ENCODE assay signal across 7 cellular contexts in the genomic region with DNA sequence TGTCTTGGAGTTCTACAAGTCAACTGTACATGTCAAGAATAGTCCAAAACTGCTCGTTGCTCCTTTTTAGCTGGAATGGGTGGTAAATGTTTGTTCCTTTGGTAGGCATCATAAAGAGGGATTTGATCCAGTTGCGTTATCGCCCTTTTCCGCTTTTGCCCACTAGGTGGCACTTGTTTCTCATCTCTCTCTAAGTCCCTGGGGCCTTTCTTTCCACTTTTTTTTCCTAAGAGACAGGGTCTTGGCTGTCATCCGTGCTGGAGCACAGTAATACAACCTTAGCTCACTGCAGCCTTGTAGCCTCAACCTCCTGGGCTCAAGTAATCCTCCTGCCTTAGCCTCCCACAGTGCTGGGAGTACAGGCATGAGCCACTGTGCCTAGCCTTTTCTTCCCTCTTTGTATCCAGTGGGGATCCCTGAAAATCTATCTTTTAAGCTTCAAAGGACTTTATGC. TPM values are rescaled to one million over a fixed set of nuclear protein-coding genes. Genes with fewer than 3 reads are reported as not detected.
A peak's percentile ranks its signal among the peaks of the same experiment; 100 is the strongest.
DNase-seq lines count a peak whose midpoint lies in the region; ATAC-seq and TF ChIP-seq lines count a peak whose summit lies in the region.

No MANE protein-coding gene starts in this region.

- no peaks in the 10 kb centered on the region for H3K79me2 ChIP-seq in smooth muscle cell (ENCODE audit: low read depth)

- DNase-seq in NCI-H1694 treated with DMSO at 0.1 percent for 48 hours (lab: John Stamatoyannopoulos, UW) (peak; percentile 63), astrocyte of the cerebellum (ENCODE audit: low read depth) (peak; percentile 82), hippocampal formation (lab: John Stamatoyannopoulos, UW) (peak; percentile 22 to 63), smooth muscle cell (lab: John Stamatoyannopoulos, UW; ENCODE audit: unreplicated experiment) (peak; percentile 13)

- peaks cover 4% of the 10 kb centered on the region for H4K20me1 ChIP-seq in smooth muscle cell (ENCODE audit: low read depth)

- H3K4me2 ChIP-seq in smooth muscle cell = no peak overlapping the region

- peaks cover 9% of the 10 kb centered on the region for H3K4me1 Mint-ChIP-seq in T-helper 1 cell treated with Interleukin-12 subunit alpha and Interleukin-12 subunit beta and Interleukin-4 antibody, amounts not matched to agents 30 μg/mL and 1 μg/mL, for 36 hours (ENCODE audit: low read depth)

- H3K4me3 Mint-ChIP-seq in T-helper 1 cell treated with Interleukin-12 subunit alpha and Interleukin-12 subunit beta and Interleukin-4 antibody, amounts not matched to agents 30 μg/mL and 1 μg/mL, for 36 hours = no peak overlapping the region

- H3K9ac ChIP-seq in smooth muscle cell (ENCODE audit: low read depth) = no peak overlapping the region

- peaks cover 4% of the 10 kb centered on the region for H3F3A ChIP-seq in smooth muscle cell (ENCODE audit: low read depth)

- TF ChIP-seq CTCF in GM12872 (IDR thresholded peaks at IDR 0.05; ENCODE audit: insufficient read depth, low read depth, low read length) (peak; percentile 88), astrocyte of the cerebellum (IDR thresholded peaks at IDR 0.05; ENCODE audit: low read depth, low read length, missing control alignments) (peak; percentile 85), smooth muscle cell (IDR thresholded peaks at IDR 0.05; ENCODE audit: borderline replicate concordance, insufficient read depth, poor library complexity, severe bottlenecking) (peak; percentile 78)

- no peaks in the 10 kb centered on the region for H3K4me1 ChIP-seq in smooth muscle cell (ENCODE audit: low read depth)

- H3K36me3 Mint-ChIP-seq in T-helper 1 cell treated with Interleukin-12 subunit alpha and Interleukin-12 subunit beta and Interleukin-4 antibody, amounts not matched to agents 30 μg/mL and 1 μg/mL, for 36 hours (ENCODE audit: low read depth) = peaks cover 38% of the 10 kb centered on the region

- H3K9me3 ChIP-seq in smooth muscle cell (replicated peaks; ENCODE audit: low read depth) = no peaks in the 10 kb centered on the region

- ATAC-seq in GM18870 (IDR thresholded peaks at IDR 0.05; ENCODE audit: unreplicated experiment) = no peak

- in situ Hi-C loops in astrocyte of the cerebellum (cut with HindIII; ENCODE audit: low sequenced_read_pairs) = no loop called here

- WGBS in smooth muscle cell (ENCODE audit: low lambda C conversion rate) = 8% methylated on average over 5 of the region's 5 CpGs

- H3K27me3 Mint-ChIP-seq in T-helper 1 cell treated with Interleukin-12 subunit alpha and Interleukin-12 subunit beta and Interleukin-4 antibody, amounts not matched to agents 30 μg/mL and 1 μg/mL, for 36 hours (ENCODE audit: low read depth) = no peaks in the 10 kb centered on the region

- peak overlapping the region; percentile 53 for H3K27ac Mint-ChIP-seq in T-helper 1 cell treated with Interleukin-12 subunit alpha and Interleukin-12 subunit beta and Interleukin-4 antibody, amounts not matched to agents 30 μg/mL and 1 μg/mL, for 36 hours

- H3K27ac ChIP-seq in smooth muscle cell (ENCODE audit: low read depth) = no peak overlapping the region

- H3K4me3 ChIP-seq in astrocyte of the cerebellum (ENCODE audit: low read depth, low read length) (no peak overlapping the region), smooth muscle cell (no peak overlapping the region)

- no peak overlapping the region for H2AFZ ChIP-seq in smooth muscle cell (ENCODE audit: low read depth)

- no peaks in the 10 kb centered on the region for H3K27me3 ChIP-seq in smooth muscle cell (ENCODE audit: low read depth)

- peaks cover 9% of the 10 kb centered on the region for H3K36me3 ChIP-seq in smooth muscle cell (ENCODE audit: low read depth)

- no peaks in the 10 kb centered on the region for H3K9me3 Mint-ChIP-seq in T-helper 1 cell treated with Interleukin-12 subunit alpha and Interleukin-12 subunit beta and Interleukin-4 antibody, amounts not matched to agents 30 μg/mL and 1 μg/mL, for 36 hours

RNA-seq across cellular contexts. Expression of a gene that starts 20.7 kb away (rescaled TPM):
- total RNA-seq in smooth muscle cell = 53.7 and 56.0 TPM in 2 replicates
- 18.3 and 23.4 TPM in 2 replicates for polyA plus RNA-seq in smooth muscle cell

RNA-seq across cellular contexts. Expression of a gene that starts 27.3 kb away (rescaled TPM):
- 50.3 and 53.1 TPM in 2 replicates for total RNA-seq in smooth muscle cell
- 40.3 and 42.0 TPM in 2 replicates for polyA plus RNA-seq in smooth muscle cell

RNA-seq across cellular contexts. Expression of a gene that starts 32.4 kb away (rescaled TPM):
- 13.3 and 16.8 TPM in 2 replicates for total RNA-seq in smooth muscle cell
- polyA plus RNA-seq in smooth muscle cell = 8.4 and 18.2 TPM in 2 replicates

RNA-seq across cellular contexts. Expression of a gene that starts 32.5 kb away (rescaled TPM):
- total RNA-seq in smooth muscle cell = 20.0 and 31.9 TPM in 2 replicates
- 10.9 and 11.7 TPM in 2 replicates for polyA plus RNA-seq in smooth muscle cell

RNA-seq across cellular contexts. Expression of a gene that starts 36.5 kb away (rescaled TPM):
- 0.76 and 1.9 TPM in 2 replicates for total RNA-seq in smooth muscle cell
- polyA plus RNA-seq in smooth muscle cell = 2.5 and 3.4 TPM in 2 replicates

Comparison
In these comparisons a context has a peak if more than half of its experiments do, and no peak if none do; other contexts are left out.
1. DNase-seq: peak in every context shown above with its lines; median percentile 82 in astrocyte of the cerebellum; 63 in NCI-H1694 treated with DMSO at 0.1 percent for 48 hours; 42 in hippocampal formation; 13 in smooth muscle cell.